ENCODE assay signal across 2 cellular contexts in the genomic region with DNA sequence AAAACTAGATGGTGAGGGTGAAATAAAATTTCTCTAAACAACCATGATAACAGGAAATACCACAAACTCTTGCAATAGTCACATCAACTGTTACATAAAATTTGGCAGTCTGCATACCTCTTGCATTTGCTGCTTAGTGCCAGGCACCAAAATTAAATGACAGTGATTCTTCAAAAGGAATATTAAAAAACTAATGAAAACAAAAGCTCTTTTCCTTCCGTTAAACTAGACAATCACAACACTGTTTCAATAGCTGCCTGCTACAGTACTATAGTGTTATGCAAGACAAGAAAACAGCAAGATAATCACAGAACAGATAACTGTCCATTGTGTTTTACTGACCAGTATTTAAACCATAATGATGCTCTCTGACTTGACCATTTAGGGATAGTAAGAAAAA.
TF ChIP-seq lines count a peak whose summit lies in the region.

No MANE protein-coding gene starts in this region.

TF ChIP-seq in IMR-90, 13 proteins besides CTCF, POLR2A, EP300 and RAD21:
- TF ChIP-seq MAFK (IDR thresholded peaks at IDR 0.05; ENCODE audit: low read depth, low read length) = no peak
- no peak for TF ChIP-seq SMC3 (IDR thresholded peaks at IDR 0.05; ENCODE audit: low read depth, low read length)
- no peak for TF ChIP-seq BHLHE40 (IDR thresholded peaks at IDR 0.05; ENCODE audit: low read depth, low read length)
- TF ChIP-seq, protein P1, sequence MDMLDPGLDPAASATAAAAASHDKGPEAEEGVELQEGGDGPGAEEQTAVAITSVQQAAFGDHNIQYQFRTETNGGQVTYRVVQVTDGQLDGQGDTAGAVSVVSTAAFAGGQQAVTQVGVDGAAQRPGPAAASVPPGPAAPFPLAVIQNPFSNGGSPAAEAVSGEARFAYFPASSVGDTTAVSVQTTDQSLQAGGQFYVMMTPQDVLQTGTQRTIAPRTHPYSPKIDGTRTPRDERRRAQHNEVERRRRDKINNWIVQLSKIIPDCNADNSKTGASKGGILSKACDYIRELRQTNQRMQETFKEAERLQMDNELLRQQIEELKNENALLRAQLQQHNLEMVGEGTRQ (IDR thresholded peaks at IDR 0.05; ENCODE audit: low read depth, low read length) = no peak

TF ChIP-seq in endothelial cell of umbilical vein, 7 proteins besides CTCF, POLR2A, EP300 and RAD21 (continued from another document):
- TF ChIP-seq POLR2AphosphoS5 (IDR thresholded peaks at IDR 0.05; ENCODE audit: insufficient read depth, low read depth, low read length) (no peak), EZH2 (IDR thresholded peaks at IDR 0.05; ENCODE audit: borderline replicate concordance, low read depth, low read length, severe bottlenecking) (no peak), JUN (IDR thresholded peaks at IDR 0.05; ENCODE audit: borderline replicate concordance, insufficient read depth, insufficient read length, low read depth) (no peak), MYC (IDR thresholded peaks at IDR 0.05; ENCODE audit: low read depth, low read length) (no peak), GATA2 (IDR thresholded peaks at IDR 0.05; ENCODE audit: insufficient read depth, insufficient read length, low read depth, low read length) (no peak)
- TF ChIP-seq, protein P2, sequence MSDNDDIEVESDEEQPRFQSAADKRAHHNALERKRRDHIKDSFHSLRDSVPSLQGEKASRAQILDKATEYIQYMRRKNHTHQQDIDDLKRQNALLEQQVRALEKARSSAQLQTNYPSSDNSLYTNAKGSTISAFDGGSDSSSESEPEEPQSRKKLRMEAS (IDR thresholded peaks at IDR 0.05; ENCODE audit: insufficient read depth, insufficient read length) = no peak
